In the genomic region with DNA sequence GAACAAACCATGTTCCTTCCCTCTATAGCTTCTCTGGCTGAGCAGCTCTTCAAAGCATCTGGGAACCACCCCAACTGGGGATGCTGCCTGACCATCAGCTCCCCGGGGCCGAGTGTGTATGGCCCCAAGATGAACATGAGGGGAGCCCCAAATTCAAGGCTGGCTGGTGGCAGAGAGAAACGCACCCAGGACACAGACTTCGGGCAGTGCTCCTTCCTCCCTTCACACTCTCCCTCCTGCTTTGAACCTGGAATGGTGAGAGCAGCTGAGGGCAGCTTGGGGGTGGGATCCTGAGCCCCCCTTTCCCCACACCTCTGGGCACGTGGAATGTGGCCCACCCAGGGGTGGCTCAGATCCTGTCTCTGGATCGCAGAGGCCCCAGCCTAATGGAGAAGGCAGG, we compare ENCODE assay signal across 28 cellular contexts. TPM values are rescaled to one million over a fixed set of nuclear protein-coding genes. Genes with fewer than 3 reads are reported as not detected.
"Had no signal": no experiment of that assay in that cellular context is flagged by ENCODE, and none has a peak within 500 bp of the region (broad histone marks: within the 10 kb centered on the region; RNA-seq: fewer than 3 reads in every experiment).

No MANE protein-coding gene starts in this region.

- ATAC-seq: effector memory CD8-positive, alpha-beta T cell; naive thymus-derived CD4-positive, alpha-beta T cell; psoas muscle; right lobe of liver had no signal

- H3K9me3 Mint-ChIP-seq: dendritic cell treated with granulocyte-macrophage colony-stimulating factor and Interleukin-4, amounts not matched to agents 40 ng/mL and 50 ng/mL, for 4 days; effector memory CD8-positive, alpha-beta T cell had no signal

- FAIRE-seq: colon, endothelial cell of umbilical vein, urothelium cell line had no signal

- H2AFZ ChIP-seq: hepatocyte, parathyroid adenoma had no signal

- H3K4me1 ChIP-seq: parathyroid adenoma, psoas muscle, right lobe of liver had no signal

- DNase-seq: effector memory CD8-positive, alpha-beta T cell; erythroblast; foreskin melanocyte; head of caudate nucleus; mesendoderm; naive thymus-derived CD4-positive, alpha-beta T cell; occipital lobe; psoas muscle; retina; right lobe of liver; stimulated activated CD4-positive, alpha-beta T cell treated with anti-CD3 and anti-CD28 coated beads, Interleukin-2, amount 100 ng/mL, for 24 hours; stimulated activated naive CD4-positive, alpha-beta T cell; stomach; substantia nigra; transverse colon had no signal

- H3K36me3 Mint-ChIP-seq: naive thymus-derived CD4-positive, alpha-beta T cell had no signal

- H3K27me3 ChIP-seq: right lobe of liver had no signal

- H3K9me3 ChIP-seq: psoas muscle, right lobe of liver, thoracic aorta, transverse colon had no signal

- H3K9ac ChIP-seq: parathyroid adenoma had no signal

- H3K27ac Mint-ChIP-seq: dendritic cell treated with granulocyte-macrophage colony-stimulating factor and Interleukin-4, amounts not matched to agents 40 ng/mL and 50 ng/mL, for 4 days; effector memory CD8-positive, alpha-beta T cell had no signal

- H3K36me3 ChIP-seq: right lobe of liver, stomach, thoracic aorta, transverse colon had no signal

- H3K4me3 Mint-ChIP-seq: dendritic cell treated with granulocyte-macrophage colony-stimulating factor and Interleukin-4, amounts not matched to agents 40 ng/mL and 50 ng/mL, for 4 days; effector memory CD8-positive, alpha-beta T cell had no signal

- H3K79me2 ChIP-seq: hepatocyte, parathyroid adenoma had no signal

- H3K27ac ChIP-seq: hepatocyte, parathyroid adenoma, psoas muscle, right lobe of liver, stomach, thoracic aorta, transverse colon had no signal

- H3K4me3 ChIP-seq: hepatocyte, psoas muscle, right lobe of liver, stomach, thoracic aorta, transverse colon had no signal

RNA-seq across cellular contexts. Expression of a gene that starts 17.2 kb away (rescaled TPM):
- total RNA-seq: endothelial cell of umbilical vein; hepatocyte; kidney epithelial cell; liver; lung microvascular endothelial cell; mononuclear cell; naive thymus-derived CD4-positive, alpha-beta T cell; occipital lobe; psoas muscle; right lobe of liver; skeletal muscle tissue; stomach; thoracic aorta; transverse colon had no signal
- polyA plus RNA-seq: endothelial cell of umbilical vein; hepatocyte; liver; naive thymus-derived CD4-positive, alpha-beta T cell; neural cell; psoas muscle; stomach had no signal
